Comparison of ENCODE assay signal across 20 cellular contexts in the genomic region with DNA sequence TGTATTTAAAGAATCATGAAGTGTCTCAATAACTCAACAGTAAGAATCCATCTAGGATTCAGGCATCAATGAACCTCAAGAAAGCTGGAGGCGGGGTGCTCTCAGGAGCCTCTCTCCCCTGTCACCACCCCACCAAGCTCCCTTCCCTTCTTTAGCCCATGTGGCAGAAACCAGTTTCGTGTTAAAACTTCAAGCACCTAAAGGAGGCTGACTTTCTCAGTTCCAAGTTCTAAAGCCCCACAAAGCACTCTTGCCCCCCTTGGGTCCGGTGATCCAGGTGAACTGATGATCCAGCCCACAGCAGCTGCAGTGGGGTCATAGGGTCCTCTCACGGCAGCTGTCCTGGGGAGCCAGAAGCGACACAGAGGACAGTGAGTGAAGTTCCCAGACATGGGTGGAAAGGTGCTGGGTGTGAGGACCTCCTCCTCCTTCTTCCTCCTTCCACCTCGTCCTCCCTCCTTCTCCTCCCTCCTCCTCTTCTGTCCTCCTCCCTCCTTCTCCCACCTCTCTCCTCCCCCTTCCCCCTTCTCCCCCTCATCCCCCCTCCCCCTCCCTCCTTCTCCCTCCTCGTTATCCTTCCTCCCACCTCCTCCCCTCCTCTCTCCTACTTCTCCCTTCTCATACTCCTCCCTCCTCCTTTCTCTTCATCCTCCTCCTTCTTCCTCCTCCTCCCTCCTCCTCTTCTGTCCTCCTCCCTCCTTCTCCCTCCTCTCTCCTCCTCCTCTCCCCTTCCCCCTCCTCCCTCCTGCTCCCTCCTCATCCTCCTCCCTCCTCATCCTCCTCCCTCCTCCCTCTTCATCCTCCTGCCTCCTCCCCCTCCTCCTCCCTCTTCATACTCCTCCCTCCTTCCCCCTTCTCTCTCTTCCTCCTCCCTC.
"Had no signal": no experiment of that assay in that cellular context is flagged by ENCODE, and none has a peak within 500 bp of the region (broad histone marks: within the 10 kb centered on the region; RNA-seq: fewer than 3 reads in every experiment).

No MANE protein-coding gene starts in this region.

- H3K27ac ChIP-seq: ascending aorta, body of pancreas, Peyer's patch, SJSA1 had no signal

- H3K27me3 ChIP-seq: ascending aorta, body of pancreas, Peyer's patch, SJSA1 had no signal

- ATAC-seq: activated CD8-positive, alpha-beta memory T cell treated with anti-CD3 and anti-CD28 coated beads, Interleukin-2, amount 10 ng/mL, durations not matched to agents 7 days and 5 days; body of pancreas; SK-N-SH treated with all-trans-retinoic acid at 6 μM for 48 hours had no signal

- H3K4me1 ChIP-seq: ascending aorta, body of pancreas, Peyer's patch had no signal

- H3K9me3 ChIP-seq: ascending aorta, body of pancreas, Peyer's patch, SJSA1 had no signal

- H3K36me3 ChIP-seq: ascending aorta, Peyer's patch, SJSA1 had no signal

- H3K4me3 ChIP-seq: ascending aorta, body of pancreas, Peyer's patch, SJSA1 had no signal

- DNase-seq: activated CD4-positive, alpha-beta T cell treated with anti-CD3 and anti-CD28 coated beads for 48 hours; activated CD4-positive, alpha-beta T cell treated with anti-CD3 and anti-CD28 coated beads, Interleukin-2, amount 50 U/mL, for 48 hours; activated CD4-positive, CD25-positive, alpha-beta regulatory T cell treated with anti-CD3 and anti-CD28 coated beads, Interleukin-2, amount 50 U/mL, for 72 hours; activated CD8-positive, alpha-beta memory T cell treated with anti-CD3 and anti-CD28 coated beads, Interleukin-2, amount 10 ng/mL, durations not matched to agents 7 days and 5 days; activated effector memory CD4-positive, alpha-beta T cell treated with Interleukin-2 at 50 U/mL for 16 hours; activated naive CD4-positive, alpha-beta T cell; activated T-cell treated with anti-CD3 and anti-CD28 coated beads, Interleukin-2, amount 50 U/mL, for 24 hours; amniotic stem cell; body of pancreas; MM.1S; NCI-H1105; NCI-H1436; NCI-H1694 treated with DMSO at 0.1 percent for 48 hours; NCI-H69; Peyer's patch; SHP77; SW 1271 had no signal
